Comparison of ENCODE assay signal across 20 cellular contexts in genomic region chr1:59480188-59480888, GRCh38.
DNase-seq lines count a peak whose midpoint lies in the region; ATAC-seq, FAIRE-seq and TF ChIP-seq lines count a peak whose summit lies in the region.
"Had no signal": no experiment of that assay in that cellular context is flagged by ENCODE, and none has a peak within 500 bp of the region (broad histone marks: within the 10 kb centered on the region; RNA-seq: fewer than 3 reads in every experiment).

No MANE protein-coding gene starts in this region.

- H3K9me3 ChIP-seq in hepatocyte (ENCODE audit: low read depth) (no peaks in the 10 kb centered on the region), HepG2 (ENCODE audit: low read length) (no peaks in the 10 kb centered on the region), small intestine (ENCODE audit: control insufficient read depth, low read depth) (no peaks in the 10 kb centered on the region)
- H3K9me3 ChIP-seq: BE2C, HAP-1 had no signal

- H3K4me1 ChIP-seq in hepatocyte (ENCODE audit: insufficient read depth) (peaks cover 3% of the 10 kb centered on the region), HepG2 (ENCODE audit: insufficient read depth, low read length) (peaks cover 20% of the 10 kb centered on the region), small intestine (ENCODE audit: control insufficient read depth in 2 of 2, insufficient read depth in 1 of 2, low read depth in 1 of 2, low read length in 1 of 2) (peaks cover 7 to 13% of the 10 kb centered on the region in 2 donors)
- H3K4me1 ChIP-seq: BE2C, HAP-1 had no signal

- intact Hi-C loops in HepG2 (cut with micrococcal nuclease; ENCODE audit: unreplicated experiment): no loop called here

- 75% methylated on average over 7 of the region's 7 CpGs for WGBS in hepatocyte (ENCODE audit: low lambda C conversion rate, missing lambda C conversion rate)
- 50% methylated on average over 7 of the region's 7 CpGs for WGBS in HepG2 (ENCODE audit: low lambda C conversion rate)
- WGBS in small intestine, 3 donors: 29 to 71% (median 45%) methylated on average over 7 of the region's 7 CpGs

- no peaks in the 10 kb centered on the region for H3K4me1 Mint-ChIP-seq in stimulated activated naive CD8-positive, alpha-beta T cell treated with anti-CD3 and anti-CD28 coated beads, Interleukin-15, amount 100 ng/mL, for 72 hours

- no peak for TF ChIP-seq CTCF in hepatocyte (IDR thresholded peaks at IDR 0.05; ENCODE audit: poor library complexity)
- no peak for TF ChIP-seq CTCF in HepG2 (CRISPR knock-in tag; IDR thresholded peaks at IDR 0.05)

- no peak overlapping the region for H3K27ac Mint-ChIP-seq in stimulated activated naive CD8-positive, alpha-beta T cell treated with anti-CD3 and anti-CD28 coated beads, Interleukin-15, amount 100 ng/mL, for 72 hours
- H3K27ac Mint-ChIP-seq: CD4-positive, CD25-positive, alpha-beta regulatory T cell; CD8-positive, alpha-beta memory T cell had no signal

- no peak overlapping the region for H3K4me3 ChIP-seq in Jurkat, Clone E6-1 (ENCODE audit: low read length)
- H3K4me3 ChIP-seq in hepatocyte: no peak overlapping the region
- no peak overlapping the region for H3K4me3 ChIP-seq in HepG2 (replicated peaks in 1 of 3; ENCODE audit: insufficient read depth in 1 of 3, low read depth in 2 of 3, low read length in 3 of 3)
- H3K4me3 ChIP-seq in small intestine (ENCODE audit: low read depth in 1 of 2, low read length in 2 of 2): no peak overlapping the region
- H3K4me3 ChIP-seq: GM23248, HAP-1 had no signal

- ATAC-seq in HepG2: no peak; the same call in 2 of the 3 replicates
- no peak for ATAC-seq in stimulated activated naive CD8-positive, alpha-beta T cell treated with anti-CD3 and anti-CD28 coated beads, Interleukin-15, amount 100 ng/mL, for 72 hours
- ATAC-seq in GM21528 (IDR thresholded peaks at IDR 0.05; ENCODE audit: low FRiP score, unreplicated experiment): no peak

- H3K9ac ChIP-seq in HepG2 (ENCODE audit: insufficient read depth, low read depth, low read length): no peak overlapping the region
- H3K9ac ChIP-seq: GM23248 had no signal

- H3K9me2 ChIP-seq in hepatocyte (replicated peaks; ENCODE audit: insufficient read depth): no peaks in the 10 kb centered on the region

- TF ChIP-seq POLR2A in HepG2 (IDR thresholded peaks at IDR 0.05; ENCODE audit: insufficient read depth in 1 of 2, low read depth in 2 of 2, low read length in 2 of 2): no peak

- DNase-seq in Jurkat, Clone E6-1 (ENCODE audit: low read depth, low spot score): peak; percentile 47
- DNase-seq in hepatocyte (ENCODE audit: low spot score) (peak; percentile 18), HepG2 (ENCODE audit: low spot score) (no peak), small intestine (peak; percentile 94), AG08396 (ENCODE audit: low spot score) (no peak)
- no peak for DNase-seq in stimulated activated naive CD8-positive, alpha-beta T cell treated with anti-CD3 and anti-CD28 coated beads, Interleukin-15, amount 100 ng/mL, for 72 hours
- DNase-seq: 8988T; BE2C; C1 segment of cervical spinal cord; CD4-positive, CD25-positive, alpha-beta regulatory T cell; CD8-positive, alpha-beta memory T cell; COR-L47; DMS 273 treated with DMSO at 0.1 percent for 48 hours; GM23248 had no signal

- H3K27me3 Mint-ChIP-seq in stimulated activated naive CD8-positive, alpha-beta T cell treated with anti-CD3 and anti-CD28 coated beads, Interleukin-15, amount 100 ng/mL, for 72 hours: no peaks in the 10 kb centered on the region
- H3K27me3 Mint-ChIP-seq: CD4-positive, CD25-positive, alpha-beta regulatory T cell; CD8-positive, alpha-beta memory T cell had no signal

- H2AFZ ChIP-seq in hepatocyte (no peak overlapping the region), HepG2 (ENCODE audit: low read length) (no peak overlapping the region)
- H2AFZ ChIP-seq: GM23248 had no signal

- no peak for TF ChIP-seq RAD21 in HepG2 (CRISPR knock-in tag; IDR thresholded peaks at IDR 0.05)

- POLR2A ChIA-PET in HepG2 (lab: Yijun Ruan, JAX): no interaction called here

- H3K27ac ChIP-seq in hepatocyte (peak overlapping the region; percentile 10), HepG2 (ENCODE audit: extremely low read length, insufficient read depth, low read length) (no peak overlapping the region), small intestine (ENCODE audit: low read depth in 1 of 2, low read length in 1 of 2) (peak overlapping the region in 1 of 2 donors; percentile 73)
- H3K27ac ChIP-seq: GM23248 had no signal

- no peak overlapping the region for H3K4me3 Mint-ChIP-seq in stimulated activated naive CD8-positive, alpha-beta T cell treated with anti-CD3 and anti-CD28 coated beads, Interleukin-15, amount 100 ng/mL, for 72 hours
- H3K4me3 Mint-ChIP-seq: CD4-positive, CD25-positive, alpha-beta regulatory T cell; CD8-positive, alpha-beta memory T cell had no signal

- H4K20me1 ChIP-seq in hepatocyte (ENCODE audit: insufficient read depth, poor library complexity, severe bottlenecking): no peaks in the 10 kb centered on the region
- H4K20me1 ChIP-seq in HepG2 (ENCODE audit: insufficient read depth, low read length): no peaks in the 10 kb centered on the region

- H3K9me3 Mint-ChIP-seq in stimulated activated naive CD8-positive, alpha-beta T cell treated with anti-CD3 and anti-CD28 coated beads, Interleukin-15, amount 100 ng/mL, for 72 hours: peaks cover 0 to 5% of the 10 kb centered on the region in 2 donors
- H3K9me3 Mint-ChIP-seq: CD4-positive, CD25-positive, alpha-beta regulatory T cell; CD8-positive, alpha-beta memory T cell had no signal

- in situ Hi-C loops in HepG2 (cut with HindIII; ENCODE audit: extremely low pct_ligation_motif_present, low pct_unique_long_range_greater_than_20kb): no loop called here

- TF ChIP-seq EP300 in HepG2 (IDR thresholded peaks at IDR 0.05; ENCODE audit: low read depth in 2 of 2, low read length in 2 of 2): peak in 1 of 2 experiments; percentile 45; a peak in 1 of 4 replicates
- TF ChIP-seq EP300 in HepG2 (CRISPR knock-in tag; IDR thresholded peaks at IDR 0.05; ENCODE audit: borderline replicate concordance): no peak

- BruUV-seq in HepG2 (replicated peaks; lab: Mats Ljungman, UMichigan): no TSS peak

- FAIRE-seq in HepG2 (lab: Jason Lieb, UNC): no peak
- no peak for FAIRE-seq in small intestine (lab: Jason Lieb, UNC)
- FAIRE-seq: G401.6, GM12891, GM19239, HTR-8/SVneo had no signal

- H3K79me2 ChIP-seq in hepatocyte (no peaks in the 10 kb centered on the region), HepG2 (ENCODE audit: insufficient read depth, low read length) (no peaks in the 10 kb centered on the region)

- H3K27me3 ChIP-seq in hepatocyte (no peaks in the 10 kb centered on the region), HepG2 (ENCODE audit: control insufficient read depth in 1 of 2, insufficient read depth in 2 of 2, low read length in 2 of 2) (no peaks in the 10 kb centered on the region), small intestine (ENCODE audit: control insufficient read depth in 2 of 2, insufficient read depth in 2 of 2, low read length in 2 of 2) (no peaks in the 10 kb centered on the region)
- H3K27me3 ChIP-seq: BE2C had no signal

- CTCF ChIA-PET in HepG2 (lab: Yijun Ruan, JAX; ENCODE audit: low intra/inter-chr PET ratio, low total read pairs): no interaction called here

- H3K36me3 ChIP-seq in hepatocyte (replicated peaks; ENCODE audit: insufficient read depth, low read depth): no peaks in the 10 kb centered on the region
- no peaks in the 10 kb centered on the region for H3K36me3 ChIP-seq in HepG2 (replicated peaks in 1 of 2; ENCODE audit: control insufficient read depth in 1 of 2, insufficient read depth in 2 of 2, low read length in 2 of 2)
- no peaks in the 10 kb centered on the region for H3K36me3 ChIP-seq in small intestine (ENCODE audit: control insufficient read depth in 2 of 2, insufficient read depth in 2 of 2, low read length in 2 of 2)
- H3K36me3 ChIP-seq: BE2C, HAP-1 had no signal

- H3K4me2 ChIP-seq in hepatocyte (peak overlapping the region; percentile 14), HepG2 (ENCODE audit: low read depth, low read length) (peak overlapping the region; percentile 13; the same call in 1 of the 2 replicates)

TF ChIP-seq in HepG2, 621 proteins besides CTCF, POLR2A, EP300 and RAD21 (continues in another document):
- TF ChIP-seq ARID5B (CRISPR knock-in tag; IDR thresholded peaks at IDR 0.05) (peak; percentile 35), ZNF33B (CRISPR knock-in tag; IDR thresholded peaks at IDR 0.05) (no peak)

Comparison
In these comparisons a context has a peak if more than half of its experiments do, and no peak if none do; other contexts are left out.
1. DNase-seq: peak in Jurkat, Clone E6-1 (single experiment), hepatocyte (single experiment) and small intestine (single experiment); none in HepG2 (single experiment), stimulated activated naive CD8-positive, alpha-beta T cell treated with anti-CD3 and anti-CD28 coated beads, Interleukin-15, amount 100 ng/mL, for 72 hours (0 of 2) and AG08396 (single experiment).